Comparison of ENCODE assay signal across 16 cellular contexts in the genomic region with DNA sequence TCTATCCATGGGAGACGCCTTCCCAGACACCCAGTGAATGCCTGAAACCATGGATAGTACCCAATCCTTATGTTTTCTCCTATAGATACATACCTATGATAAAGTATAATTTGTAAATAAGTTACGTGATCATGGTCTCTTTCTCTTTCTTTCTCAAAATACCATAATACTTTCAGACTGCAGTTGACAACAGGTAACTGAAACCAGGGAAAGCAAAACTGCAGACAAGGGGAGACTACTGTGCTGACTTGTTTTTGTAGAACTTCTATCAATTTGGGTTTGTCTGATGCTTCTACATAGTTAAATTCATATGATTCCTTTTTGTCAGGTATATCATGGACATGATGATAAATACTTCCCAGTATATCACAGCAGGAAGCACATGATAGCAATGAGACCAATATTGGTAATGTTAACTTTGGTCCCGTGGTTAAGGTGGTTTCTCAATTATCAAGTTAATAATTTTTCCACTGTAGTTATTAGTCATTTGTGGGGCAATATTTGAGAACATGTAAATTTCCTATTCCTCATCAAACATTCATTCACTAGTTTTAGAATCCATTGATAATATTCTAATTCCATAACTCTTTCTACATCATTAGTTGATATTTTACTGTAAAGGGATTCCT.
DNase-seq lines count a peak whose midpoint lies in the region; ATAC-seq, FAIRE-seq and TF ChIP-seq lines count a peak whose summit lies in the region.
"Had no signal": no experiment of that assay in that cellular context is flagged by ENCODE, and none has a peak within 500 bp of the region (broad histone marks: within the 10 kb centered on the region; RNA-seq: fewer than 3 reads in every experiment).

No MANE protein-coding gene starts in this region.

- H4K91ac ChIP-seq in mesenchymal stem cell (ENCODE audit: low read length) = no peak overlapping the region

- H3K9ac ChIP-seq in mesenchymal stem cell (ENCODE audit: low read length) = no peak overlapping the region

- H3K9me3 ChIP-seq in mesenchymal stem cell (ENCODE audit: control insufficient read depth, low read length) = no peaks in the 10 kb centered on the region
- no peaks in the 10 kb centered on the region for H3K9me3 ChIP-seq in ascending aorta
- H3K9me3 ChIP-seq: BE2C had no signal

- H3K27me3 ChIP-seq in mesenchymal stem cell (ENCODE audit: control insufficient read depth in 1 of 2, insufficient read depth in 1 of 2, low read length in 2 of 2) (no peaks in the 10 kb centered on the region), ascending aorta (no peaks in the 10 kb centered on the region)
- H3K27me3 ChIP-seq: BE2C had no signal

- H3K79me1 ChIP-seq in mesenchymal stem cell (replicated peaks; ENCODE audit: low read length, poor library complexity, severe bottlenecking) = no peaks in the 10 kb centered on the region

- H3K23ac ChIP-seq in mesenchymal stem cell (ENCODE audit: low read length in 2 of 2) = no peak overlapping the region

- no peak overlapping the region for H3K18ac ChIP-seq in mesenchymal stem cell (ENCODE audit: low read depth in 1 of 2, low read length in 2 of 2)

- no peak overlapping the region for H3K14ac ChIP-seq in mesenchymal stem cell (ENCODE audit: low read length in 2 of 2)

- H3K27ac ChIP-seq in mesenchymal stem cell (ENCODE audit: low read length, poor library complexity, severe bottlenecking) (no peak overlapping the region), ascending aorta (no peak overlapping the region)

- intact Hi-C loops in cardiac septum (cut with DNase I) (loop anchor here (10.0 kb wide), 1 partner anchor 104 kb away; no protein-coding TSS in a partner anchor), ascending aorta (cut with DNase I) (no loop called here)

- H3K4ac ChIP-seq in mesenchymal stem cell (ENCODE audit: low read depth in 1 of 2, low read length in 2 of 2) = no peak overlapping the region

- H2BK15ac ChIP-seq in mesenchymal stem cell (ENCODE audit: low read depth, poor library complexity, severe bottlenecking) = no peak overlapping the region

- FAIRE-seq in GM19239 (lab: Jason Lieb, UNC) = peak; percentile 47
- FAIRE-seq: D721Med had no signal

- no peak overlapping the region for H2BK120ac ChIP-seq in mesenchymal stem cell (ENCODE audit: low read depth, low read length)

- no peak for TF ChIP-seq CTCF in ascending aorta (IDR thresholded peaks at IDR 0.05)

- ATAC-seq in GM21619 (IDR thresholded peaks at IDR 0.05; ENCODE audit: unreplicated experiment) (peak; percentile 50), HG03175 (IDR thresholded peaks at IDR 0.05; ENCODE audit: unreplicated experiment) (peak; percentile 53)
- ATAC-seq: PC-3 had no signal

- WGBS in mesenchymal stem cell = no CpG with 5 or more reads among the region's 3 CpGs

- H3K36me3 ChIP-seq in mesenchymal stem cell (ENCODE audit: control insufficient read depth in 1 of 2, insufficient read depth in 2 of 2, low read depth in 1 of 2, low read length in 2 of 2) (no peaks in the 10 kb centered on the region), ascending aorta (no peaks in the 10 kb centered on the region)
- H3K36me3 ChIP-seq: BE2C had no signal

- no peaks in the 10 kb centered on the region for H3K4me1 ChIP-seq in mesenchymal stem cell (ENCODE audit: control insufficient read depth, insufficient read depth, low read depth, low read length)
- no peaks in the 10 kb centered on the region for H3K4me1 ChIP-seq in ascending aorta
- H3K4me1 ChIP-seq: BE2C had no signal

- H2BK5ac ChIP-seq in mesenchymal stem cell (ENCODE audit: low read depth, low read length, poor library complexity, severe bottlenecking) = no peak overlapping the region

- H3K4me3 ChIP-seq in mesenchymal stem cell (ENCODE audit: insufficient read depth in 1 of 2, low read depth in 1 of 2, low read length in 2 of 2) = no peak overlapping the region
- H3K4me3 ChIP-seq in ascending aorta = no peak overlapping the region

- DNase-seq in GM19239 (ENCODE audit: insufficient read length, low spot score) = no peak
- no peak for DNase-seq in cardiac septum (ENCODE audit: low spot score)
- DNase-seq in mesenchymal stem cell = no peak
- no peak for DNase-seq in ascending aorta (ENCODE audit: low spot score in 2 of 2)
- DNase-seq in SHP77 (lab: John Stamatoyannopoulos, UW) = no peak
- DNase-seq: BE2C; CD4-positive, alpha-beta memory T cell; KG1; NCI-H1048; NCI-H345; NCI-H526 treated with DMSO at 0.1 percent for 48 hours; PC-3; T-helper 1 cell had no signal

- H2AK5ac ChIP-seq in mesenchymal stem cell (ENCODE audit: low read length, severe bottlenecking) = no peak overlapping the region

- H3K4me2 ChIP-seq in mesenchymal stem cell (ENCODE audit: low read length, poor library complexity, severe bottlenecking) = no peak overlapping the region

- no peak overlapping the region for H2AFZ ChIP-seq in mesenchymal stem cell (ENCODE audit: low read depth, low read length)

- no peak overlapping the region for H4K8ac ChIP-seq in mesenchymal stem cell (ENCODE audit: low read length)

- H2BK12ac ChIP-seq in mesenchymal stem cell (ENCODE audit: low read length in 2 of 2) = no peak overlapping the region
